ENCODE assay signal across 8 cellular contexts in genomic region chr17:42999003-42999525, GRCh38. TPM values are rescaled to one million over a fixed set of nuclear protein-coding genes. Genes with fewer than 3 reads are reported as not detected.
A peak's percentile ranks its signal among the peaks of the same experiment; 100 is the strongest.
DNase-seq lines count a peak whose midpoint lies in the region; ATAC-seq and TF ChIP-seq lines count a peak whose summit lies in the region.

No MANE protein-coding gene starts in this region.

- peak overlapping the region; percentile 85 to 90 for H3K4ac ChIP-seq in mesenchymal stem cell (ENCODE audit: low read depth in 1 of 2, low read length in 2 of 2)

- intact Hi-C loops in activated naive CD4-positive, alpha-beta T cell treated with anti-CD3 and anti-CD28 coated beads for 36 hours (cut with micrococcal nuclease), result loop anchor here (2.0 to 5.0 kb wide), 2 partner anchors 213 to 390 kb away; partner anchors contain the start of genes RETREG3, TMEM106A and TUBG1
- intact Hi-C loops in upper lobe of right lung (cut with DNase I), result no loop called here

- no peak for DNase-seq in activated naive CD4-positive, alpha-beta T cell treated with anti-CD3 and anti-CD28 coated beads for 36 hours
- DNase-seq in activated naive CD4-positive, alpha-beta T cell treated with Interleukin-2 at 50 U/mL for 16 hours, result no peak
- DNase-seq in brain microvascular endothelial cell (no peak), mesenchymal stem cell (no peak), upper lobe of right lung (no peak), NCI-H748 treated with DMSO at 0.1 percent for 48 hours (lab: John Stamatoyannopoulos, UW) (no peak), DMS153 treated with DMSO at 0.1 percent for 48 hours (lab: John Stamatoyannopoulos, UW; ENCODE audit: unreplicated experiment) (no peak)

- H3K9ac ChIP-seq in mesenchymal stem cell (ENCODE audit: low read length), result peak overlapping the region; percentile 100

- ATAC-seq in upper lobe of right lung, result no peak
- ATAC-seq in GM18519 (IDR thresholded peaks at IDR 0.05; ENCODE audit: low FRiP score, unreplicated experiment), result no peak

- peak overlapping the region in 1 of 2 experiments; percentile 49 for H2BK12ac ChIP-seq in mesenchymal stem cell (ENCODE audit: low read length in 2 of 2)

- peak overlapping the region; percentile 82 for H3K4me2 ChIP-seq in mesenchymal stem cell (ENCODE audit: low read length, poor library complexity, severe bottlenecking)

- H3K4me1 ChIP-seq in mesenchymal stem cell (ENCODE audit: control insufficient read depth, insufficient read depth, low read depth, low read length), result peaks cover 10% of the 10 kb centered on the region
- H3K4me1 ChIP-seq in upper lobe of right lung, result peaks cover 31% of the 10 kb centered on the region

- no peak overlapping the region for H4K91ac ChIP-seq in mesenchymal stem cell (ENCODE audit: low read length)

- H2AK5ac ChIP-seq in mesenchymal stem cell (ENCODE audit: low read length, severe bottlenecking), result no peak overlapping the region

- no peaks in the 10 kb centered on the region for H3K27me3 Mint-ChIP-seq in activated naive CD4-positive, alpha-beta T cell treated with anti-CD3 and anti-CD28 coated beads for 36 hours (ENCODE audit: low read depth)

- H4K8ac ChIP-seq in mesenchymal stem cell (ENCODE audit: low read length), result no peak overlapping the region

- H3K27me3 ChIP-seq in brain microvascular endothelial cell (replicated peaks) (no peaks in the 10 kb centered on the region), mesenchymal stem cell (ENCODE audit: control insufficient read depth in 1 of 2, insufficient read depth in 1 of 2, low read length in 2 of 2) (no peaks in the 10 kb centered on the region), upper lobe of right lung (no peaks in the 10 kb centered on the region)

- H3K36me3 ChIP-seq in brain microvascular endothelial cell (replicated peaks) (peaks cover 41% of the 10 kb centered on the region), mesenchymal stem cell (ENCODE audit: control insufficient read depth in 1 of 2, insufficient read depth in 2 of 2, low read depth in 1 of 2, low read length in 2 of 2) (peaks cover 33 to 55% of the 10 kb centered on the region in 2 experiments), upper lobe of right lung (peaks cover 43% of the 10 kb centered on the region)

- no peak overlapping the region for H3K14ac ChIP-seq in mesenchymal stem cell (ENCODE audit: low read length in 2 of 2)

- peak overlapping the region; percentile 97 for H3K4me3 Mint-ChIP-seq in activated naive CD4-positive, alpha-beta T cell treated with anti-CD3 and anti-CD28 coated beads for 36 hours

- peaks cover 34% of the 10 kb centered on the region for H3K4me1 Mint-ChIP-seq in activated naive CD4-positive, alpha-beta T cell treated with anti-CD3 and anti-CD28 coated beads for 36 hours (ENCODE audit: low read depth)

- H2BK120ac ChIP-seq in mesenchymal stem cell (ENCODE audit: low read depth, low read length), result no peak overlapping the region

- peak overlapping the region; percentile 97 to 98 for H3K18ac ChIP-seq in mesenchymal stem cell (ENCODE audit: low read depth in 1 of 2, low read length in 2 of 2)

- no peak overlapping the region for H2AFZ ChIP-seq in mesenchymal stem cell (ENCODE audit: low read depth, low read length)

- no peaks in the 10 kb centered on the region for H3K9me3 ChIP-seq in mesenchymal stem cell (ENCODE audit: control insufficient read depth, low read length)
- no peaks in the 10 kb centered on the region for H3K9me3 ChIP-seq in upper lobe of right lung

- H3K79me1 ChIP-seq in mesenchymal stem cell (replicated peaks; ENCODE audit: low read length, poor library complexity, severe bottlenecking), result no peaks in the 10 kb centered on the region

- peak overlapping the region; percentile 97 for H3K27ac Mint-ChIP-seq in activated naive CD4-positive, alpha-beta T cell treated with anti-CD3 and anti-CD28 coated beads for 36 hours

- TF ChIP-seq CTCF in brain microvascular endothelial cell (IDR thresholded peaks at IDR 0.05; ENCODE audit: low read depth, low read length, missing control alignments), result no peak
- no peak for TF ChIP-seq CTCF in upper lobe of right lung (IDR thresholded peaks at IDR 0.05)

- peaks cover 44% of the 10 kb centered on the region for H3K36me3 Mint-ChIP-seq in activated naive CD4-positive, alpha-beta T cell treated with anti-CD3 and anti-CD28 coated beads for 36 hours (ENCODE audit: low read depth)

- no peaks in the 10 kb centered on the region for H3K9me3 Mint-ChIP-seq in activated naive CD4-positive, alpha-beta T cell treated with anti-CD3 and anti-CD28 coated beads for 36 hours

- H3K27ac ChIP-seq in brain microvascular endothelial cell (peak overlapping the region; percentile 88), mesenchymal stem cell (ENCODE audit: low read length, poor library complexity, severe bottlenecking) (peak overlapping the region; percentile 95), upper lobe of right lung (peak overlapping the region; percentile 96)

- H3K4me3 ChIP-seq in brain microvascular endothelial cell (ENCODE audit: low read depth, low read length), result peak overlapping the region; percentile 98
- peak overlapping the region; percentile 89 to 99 for H3K4me3 ChIP-seq in mesenchymal stem cell (ENCODE audit: insufficient read depth in 1 of 2, low read depth in 1 of 2, low read length in 2 of 2)
- H3K4me3 ChIP-seq in upper lobe of right lung, result peak overlapping the region; percentile 91

- H3K23ac ChIP-seq in mesenchymal stem cell (ENCODE audit: low read length in 2 of 2), result no peak overlapping the region

- no peak overlapping the region for H2BK15ac ChIP-seq in mesenchymal stem cell (ENCODE audit: low read depth, poor library complexity, severe bottlenecking)

- 4% methylated on average over 6 of the region's 10 CpGs for WGBS in mesenchymal stem cell

- no peak overlapping the region for H2BK5ac ChIP-seq in mesenchymal stem cell (ENCODE audit: low read depth, low read length, poor library complexity, severe bottlenecking)

- in situ Hi-C loops in brain microvascular endothelial cell (cut with HindIII; ENCODE audit: low pct_ligation_motif_present, low sequenced_read_pairs), result no loop called here

- CTCF ChIA-PET in activated naive CD4-positive, alpha-beta T cell treated with anti-CD3 and anti-CD28 coated beads for 36 hours (lab: Charles Lee), result interaction anchor here (1.0 to 2.7 kb wide), 3 partner anchors 7 to 20 kb away, joined by 4 to 15 read pairs (median 5); partner anchors contain the start of genes IFI35 and PTGES3L

RNA-seq across cellular contexts. Expression of gene RPL27, which starts 0.8 kb away (rescaled TPM):
- 1,000 to 10,000 TPM; 1,974 to 2,033 TPM for total RNA-seq in activated naive CD4-positive, alpha-beta T cell treated with anti-CD3 and anti-CD28 coated beads for 36 hours
- 5,075 TPM for polyA plus RNA-seq in mesenchymal stem cell (2013, experiment 1 of 2)
- 4,888 TPM for polyA plus RNA-seq in mesenchymal stem cell (2013, experiment 2 of 2)
- 752 TPM for total RNA-seq in upper lobe of right lung

RNA-seq across cellular contexts. Expression of gene IFI35, which starts 7.5 kb away (rescaled TPM):
- 10 to 100 TPM; 43.9 to 50.5 TPM for total RNA-seq in activated naive CD4-positive, alpha-beta T cell treated with anti-CD3 and anti-CD28 coated beads for 36 hours
- polyA plus RNA-seq in mesenchymal stem cell (2013, experiment 1 of 2), result 27.4 TPM
- 24.5 TPM for polyA plus RNA-seq in mesenchymal stem cell (2013, experiment 2 of 2)
- 47.7 TPM for total RNA-seq in upper lobe of right lung

RNA-seq across cellular contexts. Expression of gene RUNDC1, which starts 18.7 kb away (rescaled TPM):
- 1 to 10 TPM; 5.9 to 6.5 TPM for total RNA-seq in activated naive CD4-positive, alpha-beta T cell treated with anti-CD3 and anti-CD28 coated beads for 36 hours
- 6.8 TPM for polyA plus RNA-seq in mesenchymal stem cell (2013, experiment 1 of 2)
- 7.1 TPM for polyA plus RNA-seq in mesenchymal stem cell (2013, experiment 2 of 2)
- 14.4 TPM for total RNA-seq in upper lobe of right lung

RNA-seq across cellular contexts. Expression of gene PTGES3L, which starts 19.2 kb away (rescaled TPM):
- total RNA-seq in activated naive CD4-positive, alpha-beta T cell treated with anti-CD3 and anti-CD28 coated beads for 36 hours, result under 1 TPM; 0.33 to 0.57 TPM
- 1.3 TPM for polyA plus RNA-seq in mesenchymal stem cell (2013, experiment 1 of 2)
- 1.2 TPM for polyA plus RNA-seq in mesenchymal stem cell (2013, experiment 2 of 2)
- 0.38 TPM for total RNA-seq in upper lobe of right lung

RNA-seq across cellular contexts. Expression of gene VAT1, which starts 23.1 kb away (rescaled TPM):
- total RNA-seq in activated naive CD4-positive, alpha-beta T cell treated with anti-CD3 and anti-CD28 coated beads for 36 hours, result 10 to 100 TPM; 32.6 to 34.7 TPM
- 775 TPM for polyA plus RNA-seq in mesenchymal stem cell (2013, experiment 1 of 2)
- polyA plus RNA-seq in mesenchymal stem cell (2013, experiment 2 of 2), result 762 TPM
- total RNA-seq in upper lobe of right lung, result 267 TPM
